8 cellular contexts compared by ENCODE assay signal in genomic region chrX:71067079-71067478, GRCh38. TPM values are rescaled to one million over a fixed set of nuclear protein-coding genes. Genes with fewer than 3 reads are reported as not detected.
A peak's percentile ranks its signal among the peaks of the same experiment; 100 is the strongest.
DNase-seq lines count a peak whose midpoint lies in the region; ATAC-seq and TF ChIP-seq lines count a peak whose summit lies in the region.

No MANE protein-coding gene starts in this region.

- no peaks in the 10 kb centered on the region for H3K4me1 ChIP-seq in lower lobe of right lung

- no peaks in the 10 kb centered on the region for H3K9me3 Mint-ChIP-seq in activated naive CD4-positive, alpha-beta T cell treated with anti-CD3 and anti-CD28 coated beads for 36 hours
- H3K9me3 Mint-ChIP-seq in brain (peaks cover 0 to 3% (median 0%) of the 10 kb centered on the region in 5 experiments), type B pancreatic cell (no peaks in the 10 kb centered on the region)

- peaks cover 5% of the 10 kb centered on the region for H3K36me3 Mint-ChIP-seq in activated naive CD4-positive, alpha-beta T cell treated with anti-CD3 and anti-CD28 coated beads for 36 hours (ENCODE audit: low read depth)
- H3K36me3 Mint-ChIP-seq in brain, result peaks cover 8% of the 10 kb centered on the region
- peaks cover 4% of the 10 kb centered on the region for H3K36me3 Mint-ChIP-seq in type B pancreatic cell

- peak overlapping the region; percentile 62 for H3K4me3 ChIP-seq in lower lobe of right lung

- no peak overlapping the region for H3K27ac ChIP-seq in lower lobe of right lung

- CTCF ChIA-PET in activated naive CD4-positive, alpha-beta T cell treated with anti-CD3 and anti-CD28 coated beads for 36 hours (lab: Charles Lee), result no interaction called here

- no peaks in the 10 kb centered on the region for H3K27me3 Mint-ChIP-seq in activated naive CD4-positive, alpha-beta T cell treated with anti-CD3 and anti-CD28 coated beads for 36 hours (ENCODE audit: low read depth)
- no peaks in the 10 kb centered on the region for H3K27me3 Mint-ChIP-seq in brain
- no peaks in the 10 kb centered on the region for H3K27me3 Mint-ChIP-seq in type B pancreatic cell

- peak overlapping the region; percentile 94 for H3K27ac Mint-ChIP-seq in activated naive CD4-positive, alpha-beta T cell treated with anti-CD3 and anti-CD28 coated beads for 36 hours
- peak overlapping the region in 4 of 5 experiments; percentile 88 to 97 (median 94) for H3K27ac Mint-ChIP-seq in brain
- peak overlapping the region; percentile 93 for H3K27ac Mint-ChIP-seq in type B pancreatic cell

- intact Hi-C loops in activated naive CD4-positive, alpha-beta T cell treated with anti-CD3 and anti-CD28 coated beads for 36 hours (cut with micrococcal nuclease), result loop anchor here (5.0 to 10.0 kb wide), 2 partner anchors 185 to 312 kb away; partner anchors contain the start of gene ZMYM3
- intact Hi-C loops in lower lobe of right lung (cut with DNase I), result no loop called here

- ATAC-seq in lower lobe of right lung, result no peak

- H3K4me3 Mint-ChIP-seq in activated naive CD4-positive, alpha-beta T cell treated with anti-CD3 and anti-CD28 coated beads for 36 hours, result peak overlapping the region; percentile 96
- H3K4me3 Mint-ChIP-seq in brain (peak overlapping the region; percentile 88 to 98 (median 97)), type B pancreatic cell (peak overlapping the region; percentile 98)

- no peaks in the 10 kb centered on the region for H3K9me3 ChIP-seq in lower lobe of right lung

- peaks cover 2% of the 10 kb centered on the region for H3K36me3 ChIP-seq in lower lobe of right lung

- DNase-seq in activated naive CD4-positive, alpha-beta T cell treated with anti-CD3 and anti-CD28 coated beads for 36 hours, result no peak
- DNase-seq in activated naive CD4-positive, alpha-beta T cell treated with anti-CD3 and anti-CD28 coated beads, Interleukin-2, amount 50 U/mL, for 16 hours, result no peak
- DNase-seq in lower lobe of right lung (no peak), type B pancreatic cell (ENCODE audit: extremely low spot score, unreplicated experiment) (no peak), NCI-H1092 treated with DMSO at 0.1 percent for 48 hours (lab: John Stamatoyannopoulos, UW) (no peak), NCI-H2171 treated with DMSO at 0.1 percent for 48 hours (lab: John Stamatoyannopoulos, UW) (no peak)
- no peak for DNase-seq in stimulated activated CD4-positive, alpha-beta T cell treated with anti-CD3 and anti-CD28 coated beads, Interleukin-4, amount 100 ng/mL, for 4 hours

- peaks cover 19% of the 10 kb centered on the region for H3K4me1 Mint-ChIP-seq in activated naive CD4-positive, alpha-beta T cell treated with anti-CD3 and anti-CD28 coated beads for 36 hours (ENCODE audit: low read depth)
- peaks cover 12% of the 10 kb centered on the region for H3K4me1 Mint-ChIP-seq in brain
- H3K4me1 Mint-ChIP-seq in type B pancreatic cell (ENCODE audit: unreplicated experiment), result peaks cover 6% of the 10 kb centered on the region

- TF ChIP-seq CTCF in brain (conservative IDR thresholded peaks at IDR 0.05) (no peak), lower lobe of right lung (IDR thresholded peaks at IDR 0.05) (no peak), type B pancreatic cell (conservative IDR thresholded peaks at IDR 0.05) (no peak)

- no peaks in the 10 kb centered on the region for H3K27me3 ChIP-seq in lower lobe of right lung (ENCODE audit: low read depth)

RNA-seq across cellular contexts. Expression of gene SNX12, which starts 1.1 kb away (rescaled TPM):
- total RNA-seq in activated naive CD4-positive, alpha-beta T cell treated with anti-CD3 and anti-CD28 coated beads for 36 hours, result 10 to 100 TPM; 32.9 to 35.2 TPM
- polyA plus RNA-seq in brain (ENCODE audit: insufficient read depth, low read depth, low replicate concordance), result 74.8 TPM
- total RNA-seq in lower lobe of right lung (47.7 TPM), type B pancreatic cell (ENCODE audit: low replicate concordance) (67.0 and 79.3 TPM in 2 replicates)

RNA-seq across cellular contexts. Expression of gene FOXO4, which starts 28.6 kb away (rescaled TPM):
- total RNA-seq in activated naive CD4-positive, alpha-beta T cell treated with anti-CD3 and anti-CD28 coated beads for 36 hours, result 1 to 10 TPM; 7.9 to 8.9 TPM
- 41.8 TPM for polyA plus RNA-seq in brain (ENCODE audit: insufficient read depth, low read depth, low replicate concordance)
- total RNA-seq in lower lobe of right lung, result 34.7 TPM
- total RNA-seq in type B pancreatic cell (ENCODE audit: low replicate concordance), result 18.8 and 34.1 TPM in 2 replicates

RNA-seq across cellular contexts. Expression of gene CXorf65, which starts 39.5 kb away (rescaled TPM):
- total RNA-seq in activated naive CD4-positive, alpha-beta T cell treated with anti-CD3 and anti-CD28 coated beads for 36 hours, result 10 to 100 TPM in 1 of 2 experiments, 1 to 10 TPM in 1; 7.7 to 11.3 TPM
- not detected for polyA plus RNA-seq in brain (ENCODE audit: insufficient read depth, low read depth, low replicate concordance)
- total RNA-seq in lower lobe of right lung (not detected), type B pancreatic cell (ENCODE audit: low replicate concordance) (not detected in 2 replicates)

RNA-seq across cellular contexts. Expression of gene IL2RG, which starts 44.3 kb away (rescaled TPM):
- 100 to 1,000 TPM; 144 to 148 TPM for total RNA-seq in activated naive CD4-positive, alpha-beta T cell treated with anti-CD3 and anti-CD28 coated beads for 36 hours
- 1.6 TPM for polyA plus RNA-seq in brain (ENCODE audit: insufficient read depth, low read depth, low replicate concordance)
- total RNA-seq in lower lobe of right lung (33.1 TPM), type B pancreatic cell (ENCODE audit: low replicate concordance) (1.5 and 5.2 TPM in 2 replicates)

RNA-seq across cellular contexts. Expression of gene MED12, which starts 51.3 kb away (rescaled TPM):
- 10 to 100 TPM; 43.5 to 43.6 TPM for total RNA-seq in activated naive CD4-positive, alpha-beta T cell treated with anti-CD3 and anti-CD28 coated beads for 36 hours
- polyA plus RNA-seq in brain (ENCODE audit: insufficient read depth, low read depth, low replicate concordance), result 38.0 TPM
- total RNA-seq in lower lobe of right lung (48.4 TPM), type B pancreatic cell (ENCODE audit: low replicate concordance) (44.1 and 77.2 TPM in 2 replicates)
